In genomic region chr3:194126790-194127189, GRCh38 we compare ENCODE assay signal across 32 cellular contexts. TPM values are rescaled to one million over a fixed set of nuclear protein-coding genes. Genes with fewer than 3 reads are reported as not detected.
"Had no signal": no experiment of that assay in that cellular context is flagged by ENCODE, and none has a peak within 500 bp of the region (broad histone marks: within the 10 kb centered on the region; RNA-seq: fewer than 3 reads in every experiment).

No MANE protein-coding gene starts in this region.

- DNase-seq: activated CD4-positive, alpha-beta memory T cell treated with anti-CD3 and anti-CD28 coated beads, Interleukin-2, amount 10 ng/mL, durations not matched to agents 7 days and 5 days; activated CD4-positive, alpha-beta T cell treated with anti-CD3 and anti-CD28 coated beads for 1 hour; activated CD4-positive, alpha-beta T cell treated with anti-CD3 and anti-CD28 coated beads for 4 hours; activated CD4-positive, alpha-beta T cell treated with anti-CD3 and anti-CD28 coated beads, Interleukin-2, amount 10 ng/mL, durations not matched to agents 7 days and 5 days; activated CD4-positive, alpha-beta T cell treated with anti-CD3 and anti-CD28 coated beads, Interleukin-2, amount 50 U/mL, for 4 hours; activated CD8-positive, alpha-beta memory T cell treated with anti-CD3 and anti-CD28 coated beads, Interleukin-2, amount 50 U/mL, for 48 hours; activated gamma-delta T cell; activated naive CD4-positive, alpha-beta T cell; activated naive CD4-positive, alpha-beta T cell treated with anti-CD3 and anti-CD28 coated beads, Interleukin-2, amount 10 ng/mL, durations not matched to agents 7 days and 5 days; activated naive CD8-positive, alpha-beta T cell treated with anti-CD3 and anti-CD28 coated beads, Interleukin-2, amount 10 ng/mL, durations not matched to agents 7 days and 5 days; activated T-cell treated with anti-CD3 and anti-CD28 coated beads for 4 hours; activated T-cell treated with anti-CD3 and anti-CD28 coated beads, Interleukin-2, amount 50 U/mL, for 24 hours; activated T-cell treated with anti-CD3 and anti-CD28 coated beads, Interleukin-2, amount 50 U/mL, for 72 hours; central memory CD4-positive, alpha-beta T cell; cerebellar nuclear complex; colonic mucosa; dorsolateral prefrontal cortex; effector memory CD4-positive, alpha-beta T cell; endodermal cell; erythroblast; foreskin keratinocyte; gastrocnemius medialis; glutamatergic neuron; heart left ventricle; T-helper 1 cell; T-helper 2 cell had no signal

- H3K27ac Mint-ChIP-seq: activated CD4-positive, alpha-beta memory T cell treated with anti-CD3 and anti-CD28 coated beads, Interleukin-2, amount 10 ng/mL, durations not matched to agents 7 days and 5 days; activated CD4-positive, alpha-beta T cell treated with anti-CD3 and anti-CD28 coated beads, Interleukin-2, amount 10 ng/mL, durations not matched to agents 7 days and 5 days; activated naive CD4-positive, alpha-beta T cell treated with anti-CD3 and anti-CD28 coated beads, Interleukin-2, amount 10 ng/mL, durations not matched to agents 7 days and 5 days; activated naive CD4-positive, alpha-beta T cell treated with anti-CD3 and anti-CD28 coated beads, Interleukin-2, amount 50 U/mL, for 72 hours; activated naive CD8-positive, alpha-beta T cell treated with anti-CD3 and anti-CD28 coated beads, Interleukin-2, amount 10 ng/mL, durations not matched to agents 7 days and 5 days; activated T-cell treated with anti-CD3 and anti-CD28 coated beads, Interleukin-2, amount 50 U/mL, for 24 hours; activated T-cell treated with anti-CD3 and anti-CD28 coated beads, Interleukin-2, amount 50 U/mL, for 72 hours; brain; endodermal cell had no signal

- H3K36me3 ChIP-seq: ascending aorta, breast epithelium, cardiac muscle cell, colonic mucosa, esophagus muscularis mucosa, gastrocnemius medialis, heart left ventricle had no signal

- H3K4me3 Mint-ChIP-seq: activated CD4-positive, alpha-beta memory T cell treated with anti-CD3 and anti-CD28 coated beads, Interleukin-2, amount 10 ng/mL, durations not matched to agents 7 days and 5 days; activated CD4-positive, alpha-beta T cell treated with anti-CD3 and anti-CD28 coated beads, Interleukin-2, amount 10 ng/mL, durations not matched to agents 7 days and 5 days; activated naive CD4-positive, alpha-beta T cell treated with anti-CD3 and anti-CD28 coated beads, Interleukin-2, amount 10 ng/mL, durations not matched to agents 7 days and 5 days; activated naive CD8-positive, alpha-beta T cell treated with anti-CD3 and anti-CD28 coated beads, Interleukin-2, amount 10 ng/mL, durations not matched to agents 7 days and 5 days; activated T-cell treated with anti-CD3 and anti-CD28 coated beads, Interleukin-2, amount 50 U/mL, for 24 hours; activated T-cell treated with anti-CD3 and anti-CD28 coated beads, Interleukin-2, amount 50 U/mL, for 72 hours; brain; endodermal cell had no signal

- H3K9me3 ChIP-seq: ascending aorta, breast epithelium, colonic mucosa, esophagus muscularis mucosa, gastrocnemius medialis, heart left ventricle had no signal

- H3K4me3 ChIP-seq: ascending aorta, breast epithelium, cardiac muscle cell, colonic mucosa, dorsolateral prefrontal cortex, esophagus muscularis mucosa, gastrocnemius medialis, heart left ventricle had no signal

- ATAC-seq: activated naive CD4-positive, alpha-beta T cell treated with anti-CD3 and anti-CD28 coated beads, Interleukin-2, amount 50 U/mL, for 72 hours; activated T-cell treated with anti-CD3 and anti-CD28 coated beads, Interleukin-2, amount 50 U/mL, for 72 hours; foreskin keratinocyte; gastrocnemius medialis; heart left ventricle had no signal

- H3K36me3 Mint-ChIP-seq: activated naive CD4-positive, alpha-beta T cell treated with anti-CD3 and anti-CD28 coated beads, Interleukin-2, amount 50 U/mL, for 72 hours; activated naive CD8-positive, alpha-beta T cell treated with anti-CD3 and anti-CD28 coated beads, Interleukin-2, amount 10 ng/mL, durations not matched to agents 7 days and 5 days; brain had no signal

- H3K27ac ChIP-seq: ascending aorta, breast epithelium, cardiac muscle cell, colonic mucosa, dorsolateral prefrontal cortex, esophagus muscularis mucosa, foreskin keratinocyte, gastrocnemius medialis, heart left ventricle had no signal

- H3K9me3 Mint-ChIP-seq: activated CD4-positive, alpha-beta memory T cell treated with anti-CD3 and anti-CD28 coated beads, Interleukin-2, amount 10 ng/mL, durations not matched to agents 7 days and 5 days; activated CD4-positive, alpha-beta T cell treated with anti-CD3 and anti-CD28 coated beads, Interleukin-2, amount 10 ng/mL, durations not matched to agents 7 days and 5 days; activated naive CD4-positive, alpha-beta T cell treated with anti-CD3 and anti-CD28 coated beads, Interleukin-2, amount 10 ng/mL, durations not matched to agents 7 days and 5 days; activated naive CD4-positive, alpha-beta T cell treated with anti-CD3 and anti-CD28 coated beads, Interleukin-2, amount 50 U/mL, for 72 hours; activated naive CD8-positive, alpha-beta T cell treated with anti-CD3 and anti-CD28 coated beads, Interleukin-2, amount 10 ng/mL, durations not matched to agents 7 days and 5 days; activated T-cell treated with anti-CD3 and anti-CD28 coated beads, Interleukin-2, amount 50 U/mL, for 24 hours; activated T-cell treated with anti-CD3 and anti-CD28 coated beads, Interleukin-2, amount 50 U/mL, for 72 hours; endodermal cell had no signal

- H3K27me3 ChIP-seq: ascending aorta, breast epithelium, cardiac muscle cell, colonic mucosa, dorsolateral prefrontal cortex, esophagus muscularis mucosa, foreskin keratinocyte, gastrocnemius medialis had no signal

RNA-seq across cellular contexts. Expression of gene HES1, which starts 9.2 kb away (rescaled TPM):
- total RNA-seq: activated naive CD8-positive, alpha-beta T cell treated with anti-CD3 and anti-CD28 coated beads, Interleukin-2, amount 10 ng/mL, durations not matched to agents 7 days and 5 days had no signal
